In the genomic region with DNA sequence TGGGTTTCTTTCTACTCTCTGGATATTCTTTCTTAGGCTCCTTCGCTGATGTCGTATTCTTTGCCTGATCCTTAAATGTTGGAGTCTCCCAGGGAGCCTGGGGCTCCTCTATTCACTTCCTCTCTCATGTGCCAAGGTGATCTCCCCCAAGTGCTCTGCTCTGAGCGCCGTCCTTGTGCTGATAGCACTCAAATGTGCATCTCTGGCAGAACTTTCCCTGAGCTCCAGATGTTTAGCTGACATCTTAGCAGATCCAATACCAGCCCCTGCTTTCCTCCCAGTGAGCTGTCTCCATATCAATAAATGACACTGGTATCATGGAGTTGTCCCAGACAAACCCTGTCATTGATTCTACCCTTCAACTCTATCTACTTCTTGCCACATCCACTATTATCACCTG, we compare ENCODE assay signal across 8 cellular contexts.
"Had no signal": no experiment of that assay in that cellular context is flagged by ENCODE, and none has a peak within 500 bp of the region (broad histone marks: within the 10 kb centered on the region; RNA-seq: fewer than 3 reads in every experiment).

No MANE protein-coding gene starts in this region.

- FAIRE-seq: G401.6, GM12878, GM12891, GM12892, GM18507, GM19239 had no signal

- H3K4me3 ChIP-seq: GM12878 had no signal

- DNase-seq: GDM1, GF-D8 had no signal

- ATAC-seq: GM12878 had no signal
